Comparison of ENCODE assay signal across 9 cellular contexts in the genomic region with DNA sequence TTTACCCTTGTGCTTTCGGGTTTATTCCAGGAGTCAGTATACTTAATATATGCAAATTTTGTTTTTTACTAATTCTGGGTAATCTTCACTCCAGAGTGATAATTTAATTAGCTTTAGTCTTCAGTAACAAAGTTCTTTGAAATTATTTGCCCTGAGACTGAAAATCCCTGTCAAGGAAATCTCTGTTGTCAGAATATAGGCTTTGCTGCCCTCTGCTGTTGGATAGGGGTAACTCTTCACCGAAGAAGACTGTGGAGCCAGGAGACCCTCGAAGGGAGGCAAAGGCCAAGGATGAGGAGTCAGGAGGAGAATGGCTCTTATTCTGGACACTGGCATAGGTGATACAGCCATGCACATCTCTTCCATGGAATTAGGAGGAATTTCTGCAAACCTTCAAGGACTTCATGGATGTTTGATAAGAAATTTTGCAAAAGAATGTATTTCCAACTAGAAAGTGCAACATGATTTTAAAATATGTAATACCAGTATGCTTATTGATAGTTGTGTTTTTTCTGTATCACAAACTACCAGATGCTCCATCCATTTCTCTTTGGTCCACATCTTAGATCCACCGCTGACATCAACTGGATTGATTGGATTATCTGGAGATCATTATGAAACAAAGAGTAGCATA.
DNase-seq lines count a peak whose midpoint lies in the region; ATAC-seq and TF ChIP-seq lines count a peak whose summit lies in the region.
"Had no signal": no experiment of that assay in that cellular context is flagged by ENCODE, and none has a peak within 500 bp of the region (broad histone marks: within the 10 kb centered on the region; RNA-seq: fewer than 3 reads in every experiment).

No MANE protein-coding gene starts in this region.

- H3K4me1 Mint-ChIP-seq in natural killer cell treated with Interleukin-12 subunit alpha and Interleukin-12 subunit beta and Interleukin-15 and Interleukin-18, amount 100 ng/mL, for 72 hours (ENCODE audit: low read depth in 2 of 2) = no peaks in the 10 kb centered on the region

- no peak for TF ChIP-seq POLR2A in esophagus squamous epithelium (IDR thresholded peaks at IDR 0.05)

- peaks cover 6% of the 10 kb centered on the region for H3K4me1 ChIP-seq in HAP-1
- no peaks in the 10 kb centered on the region for H3K4me1 ChIP-seq in esophagus squamous epithelium

- no peaks in the 10 kb centered on the region for H3K9me3 Mint-ChIP-seq in natural killer cell treated with Interleukin-12 subunit alpha and Interleukin-12 subunit beta and Interleukin-15 and Interleukin-18, amount 100 ng/mL, for 72 hours

- intact Hi-C loops in esophagus squamous epithelium (cut with DNase I) = no loop called here

- H3K4me3 ChIP-seq in HAP-1 (no peak overlapping the region), esophagus squamous epithelium (no peak overlapping the region)

- H3K27me3 ChIP-seq in HAP-1 (ENCODE audit: low read depth) (no peaks in the 10 kb centered on the region), esophagus squamous epithelium (peaks cover 0 to 20% (median 0%) of the 10 kb centered on the region in 4 donors)

- ATAC-seq in natural killer cell treated with Interleukin-12 subunit alpha and Interleukin-12 subunit beta and Interleukin-15 and Interleukin-18, amount 100 ng/mL, for 72 hours = peak in 1 of 2 donors; percentile 57

- no peaks in the 10 kb centered on the region for H3K36me3 Mint-ChIP-seq in natural killer cell treated with Interleukin-12 subunit alpha and Interleukin-12 subunit beta and Interleukin-15 and Interleukin-18, amount 100 ng/mL, for 72 hours

- in situ Hi-C loops in ACHN (cut with HindIII; ENCODE audit: low pct_ligation_motif_present, low pct_unique_long_range_greater_than_20kb, low sequenced_read_pairs) = no loop called here
- in situ Hi-C loops in HAP-1 (cut with MboI; ENCODE audit: low sequenced_read_pairs) = loop anchor here (5.0 kb wide), 1 partner anchor 526 kb away; no protein-coding TSS in a partner anchor
- in situ Hi-C loops in SK-MEL-5 (cut with HindIII; ENCODE audit: low pct_unique_long_range_greater_than_20kb, low sequenced_read_pairs) = no loop called here

- peaks cover 3 to 14% of the 10 kb centered on the region in 2 donors for H3K27me3 Mint-ChIP-seq in natural killer cell treated with Interleukin-12 subunit alpha and Interleukin-12 subunit beta and Interleukin-15 and Interleukin-18, amount 100 ng/mL, for 72 hours

- H3K9me3 ChIP-seq in HAP-1 = no peaks in the 10 kb centered on the region
- H3K9me3 ChIP-seq in esophagus squamous epithelium = no peaks in the 10 kb centered on the region

- 41 to 49% methylated on average over 4 of the region's 4 CpGs for WGBS in esophagus squamous epithelium, 2 donors

- H3K27ac ChIP-seq in esophagus squamous epithelium = no peak overlapping the region
- H3K27ac ChIP-seq: epithelial cell of prostate had no signal

- no peak overlapping the region for H3K4me3 Mint-ChIP-seq in natural killer cell treated with Interleukin-12 subunit alpha and Interleukin-12 subunit beta and Interleukin-15 and Interleukin-18, amount 100 ng/mL, for 72 hours

- TF ChIP-seq CTCF in GM10266 (IDR thresholded peaks at IDR 0.05; ENCODE audit: control insufficient read depth, insufficient read depth, low read depth, missing control alignments) (peak; percentile 80), esophagus squamous epithelium (IDR thresholded peaks at IDR 0.05) (peak; percentile 54 to 80 (median 68))

- no peaks in the 10 kb centered on the region for H3K36me3 ChIP-seq in HAP-1 (replicated peaks)
- no peaks in the 10 kb centered on the region for H3K36me3 ChIP-seq in esophagus squamous epithelium

- no peak overlapping the region for H3K27ac Mint-ChIP-seq in natural killer cell treated with Interleukin-12 subunit alpha and Interleukin-12 subunit beta and Interleukin-15 and Interleukin-18, amount 100 ng/mL, for 72 hours

- DNase-seq in ACHN (peak; percentile 57), GM10266 (ENCODE audit: extremely low spot score) (peak; percentile 43), HAP-1 (ENCODE audit: low spot score in 2 of 2) (peak; percentile 70 to 72), LoVo (ENCODE audit: low spot score) (peak; percentile 53), SK-MEL-5 (ENCODE audit: low read depth, low spot score) (peak; percentile 76), esophagus squamous epithelium (lab: John Stamatoyannopoulos, UW) (no peak), middle frontal gyrus (ENCODE audit: extremely low spot score, low spot score) (no peak)
- peak; percentile 62 for DNase-seq in natural killer cell treated with Interleukin-12 subunit alpha and Interleukin-12 subunit beta and Interleukin-15 and Interleukin-18, amount 100 ng/mL, for 72 hours (ENCODE audit: low spot score)

Comparison
In these comparisons a context has a peak if more than half of its experiments do, and no peak if none do; other contexts are left out.
1. DNase-seq: peak in ACHN (single experiment), GM10266 (single experiment), HAP-1 (2 of 2), LoVo (single experiment), SK-MEL-5 (single experiment) and natural killer cell treated with Interleukin-12 subunit alpha and Interleukin-12 subunit beta and Interleukin-15 and Interleukin-18, amount 100 ng/mL, for 72 hours (single experiment); none in esophagus squamous epithelium (single experiment) and middle frontal gyrus (single experiment).